8 cellular contexts compared by ENCODE assay signal in the genomic region with DNA sequence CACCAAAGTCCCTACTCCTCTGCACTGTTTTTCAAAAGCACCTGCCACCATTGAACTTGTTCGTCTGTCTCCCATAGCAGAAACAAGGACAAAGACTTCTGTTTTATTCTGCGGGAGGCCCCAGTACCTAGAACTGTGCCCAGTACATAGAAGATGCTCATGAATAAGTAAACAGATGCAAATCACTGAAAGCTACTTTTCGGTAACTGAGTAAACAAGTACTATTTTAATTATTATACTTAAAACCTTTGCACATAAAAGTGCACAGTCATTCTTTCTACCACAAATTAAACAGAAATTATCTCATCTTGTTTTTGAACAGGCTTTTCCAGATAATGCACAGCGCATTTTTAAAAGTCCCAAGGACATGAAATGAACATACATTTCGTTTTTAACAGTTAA. TPM values are rescaled to one million over a fixed set of nuclear protein-coding genes. Genes with fewer than 3 reads are reported as not detected.
DNase-seq lines count a peak whose midpoint lies in the region; ATAC-seq, FAIRE-seq and TF ChIP-seq lines count a peak whose summit lies in the region.

No MANE protein-coding gene starts in this region.

- no peak overlapping the region for H2BK15ac ChIP-seq in mesenchymal stem cell (ENCODE audit: low read depth, poor library complexity, severe bottlenecking)
- H2BK15ac ChIP-seq in mesendoderm (replicated peaks; ENCODE audit: low read depth), result no peak overlapping the region

- FAIRE-seq in K562 (lab: Jason Lieb, UNC), result no peak

- ATAC-seq in K562 (no peak), heart right ventricle (no peak)

- H3K36me3 ChIP-seq in KOPT-K1 (ENCODE audit: insufficient read depth, low read length) (peaks cover 43% of the 10 kb centered on the region), K562 (ENCODE audit: control insufficient read depth, insufficient read depth, low read length) (peaks cover 59% of the 10 kb centered on the region), mesenchymal stem cell (ENCODE audit: control insufficient read depth in 1 of 2, insufficient read depth in 2 of 2, low read depth in 1 of 2, low read length in 2 of 2) (peaks cover 6 to 8% of the 10 kb centered on the region in 2 experiments), heart right ventricle (peaks cover 0 to 5% (median 0%) of the 10 kb centered on the region in 9 donors), mesendoderm (ENCODE audit: control insufficient read depth, insufficient read depth, low read length) (peaks cover 2% of the 10 kb centered on the region)

- no peak for TF ChIP-seq RAD21 in K562 (CRISPR knock-in tag; conservative IDR thresholded peaks at IDR 0.05 in 1 of 2, IDR thresholded peaks at IDR 0.05 in 1 of 2)

- no peaks in the 10 kb centered on the region for H3K27me3 ChIP-seq in AG04450 (ENCODE audit: control insufficient read depth, insufficient read depth, low read length)
- H3K27me3 ChIP-seq in K562 (ENCODE audit: control insufficient read depth in 2 of 2, insufficient read depth in 2 of 2, low read length in 2 of 2), result no peaks in the 10 kb centered on the region
- no peaks in the 10 kb centered on the region for H3K27me3 ChIP-seq in mesenchymal stem cell (ENCODE audit: control insufficient read depth in 1 of 2, insufficient read depth in 1 of 2, low read length in 2 of 2)
- H3K27me3 ChIP-seq in heart right ventricle, result no peaks in the 10 kb centered on the region
- no peaks in the 10 kb centered on the region for H3K27me3 ChIP-seq in mesendoderm (ENCODE audit: insufficient read depth, low read length, poor library complexity)

- H3K14ac ChIP-seq in mesenchymal stem cell (ENCODE audit: low read length in 2 of 2), result no peak overlapping the region

- POLR2A ChIA-PET in AG04450 (lab: Yijun Ruan, JAX), result no interaction called here
- POLR2A ChIA-PET in K562 (lab: Yijun Ruan, JAX), result interaction anchor here (0.9 to 3.0 kb wide), 6 partner anchors 8 to 34 kb away, joined by 3 to 16 read pairs (median 6); no protein-coding TSS in a partner anchor

- H3K4me2 ChIP-seq in K562 (ENCODE audit: insufficient read depth, low read length) (peak overlapping the region; percentile 93), mesenchymal stem cell (ENCODE audit: low read length, poor library complexity, severe bottlenecking) (peak overlapping the region; percentile 79), mesendoderm (ENCODE audit: low read length) (no peak overlapping the region)

- WGBS in K562 (ENCODE audit: insufficient coverage, low coverage, missing lambda C conversion rate), result 6% methylated on average over 5 of the region's 5 CpGs
- 93% methylated on average over 5 of the region's 5 CpGs for WGBS in mesenchymal stem cell
- WGBS in heart right ventricle, 2 donors, result 56 to 61% methylated on average over 5 of the region's 5 CpGs
- WGBS in mesendoderm (ENCODE audit: extremely low coverage, insufficient coverage, low lambda C conversion rate), result no CpG with 5 or more reads among the region's 5 CpGs

- TF ChIP-seq CTCF in AG04450 (IDR thresholded peaks at IDR 0.05; ENCODE audit: low read depth, low read length), result no peak
- no peak for TF ChIP-seq CTCF in K562 (IDR thresholded peaks at IDR 0.05 in 2 of 3, conservative IDR thresholded peaks at IDR 0.05 in 1 of 3; ENCODE audit: insufficient read depth in 2 of 3, low read depth in 1 of 3, low read length in 3 of 3)
- no peak for TF ChIP-seq CTCF in heart right ventricle (IDR thresholded peaks at IDR 0.05)

- no peak overlapping the region for H3K18ac ChIP-seq in mesenchymal stem cell (ENCODE audit: low read depth in 1 of 2, low read length in 2 of 2)
- H3K18ac ChIP-seq in mesendoderm (ENCODE audit: low read length), result no peak overlapping the region

- TF ChIP-seq EP300 in K562 (IDR thresholded peaks at IDR 0.05; ENCODE audit: low read length), result no peak

- no peak overlapping the region for H2BK120ac ChIP-seq in mesenchymal stem cell (ENCODE audit: low read depth, low read length)
- H2BK120ac ChIP-seq in mesendoderm (ENCODE audit: low read depth, low read length), result no peak overlapping the region

- peaks cover 41% of the 10 kb centered on the region for H4K20me1 ChIP-seq in K562 (replicated peaks; ENCODE audit: control insufficient read depth, insufficient read depth, low read length)

- in situ Hi-C loops in K562 (cut with MboI), result no loop called here

- no peak overlapping the region for H4K91ac ChIP-seq in mesenchymal stem cell (ENCODE audit: low read length)

- no peak overlapping the region for H2BK12ac ChIP-seq in mesenchymal stem cell (ENCODE audit: low read length in 2 of 2)

- no peaks in the 10 kb centered on the region; the same call in 1 of the 2 replicates for H3K9me3 ChIP-seq in AG04450 (ENCODE audit: control insufficient read depth, insufficient read depth, low read length)
- no peaks in the 10 kb centered on the region for H3K9me3 ChIP-seq in KOPT-K1 (ENCODE audit: insufficient read depth, low read length, poor library complexity, severe bottlenecking)
- H3K9me3 ChIP-seq in K562 (replicated peaks; ENCODE audit: control insufficient read depth, insufficient read depth, low read depth, low read length), result no peaks in the 10 kb centered on the region
- no peaks in the 10 kb centered on the region for H3K9me3 ChIP-seq in mesenchymal stem cell (ENCODE audit: control insufficient read depth, low read length)
- H3K9me3 ChIP-seq in heart right ventricle, result no peaks in the 10 kb centered on the region

- H2AK5ac ChIP-seq in mesenchymal stem cell (ENCODE audit: low read length, severe bottlenecking) (no peak overlapping the region), mesendoderm (ENCODE audit: low read length) (no peak overlapping the region)

- H3K9ac ChIP-seq in K562 (ENCODE audit: insufficient read depth in 1 of 2, low read depth in 2 of 2, low read length in 2 of 2) (peak overlapping the region in 1 of 2 experiments; percentile 78; a peak in 2 of 4 replicates), mesenchymal stem cell (ENCODE audit: low read length) (peak overlapping the region; percentile 96), mesendoderm (ENCODE audit: low read length) (no peak overlapping the region)

- H3K56ac ChIP-seq in mesendoderm (ENCODE audit: low read length), result no peak overlapping the region

- H3K4me3 ChIP-seq in AG04450 (ENCODE audit: low read depth, low read length) (peak overlapping the region; percentile 91; the same call in 1 of the 2 replicates), K562 (peak overlapping the region; percentile 52), mesenchymal stem cell (ENCODE audit: insufficient read depth in 1 of 2, low read depth in 1 of 2, low read length in 2 of 2) (peak overlapping the region in 1 of 2 experiments; percentile 95), heart right ventricle (peak overlapping the region in 4 of 10 donors; percentile 0 to 98 (median 41)), mesendoderm (ENCODE audit: low read length) (no peak overlapping the region)

- H3K79me1 ChIP-seq in mesenchymal stem cell (replicated peaks; ENCODE audit: low read length, poor library complexity, severe bottlenecking) (peaks cover 2% of the 10 kb centered on the region), mesendoderm (ENCODE audit: low read length) (peaks cover 3% of the 10 kb centered on the region)

- intact Hi-C loops in K562 (cut with micrococcal nuclease) (no loop called here), heart right ventricle (cut with DNase I) (no loop called here)

- BruUV-seq in K562 (replicated peaks; lab: Mats Ljungman, UMichigan), result no TSS peak

- peaks cover 7 to 14% of the 10 kb centered on the region in 2 experiments; a peak in 4 of 5 replicates for H3K4me1 ChIP-seq in K562 (replicated peaks in 1 of 2; ENCODE audit: control insufficient read depth in 2 of 2, insufficient read depth in 2 of 2, low read length in 2 of 2)
- peaks cover 3% of the 10 kb centered on the region for H3K4me1 ChIP-seq in mesenchymal stem cell (ENCODE audit: control insufficient read depth, insufficient read depth, low read depth, low read length)
- peaks cover 12 to 60% (median 53%) of the 10 kb centered on the region in 9 donors for H3K4me1 ChIP-seq in heart right ventricle
- H3K4me1 ChIP-seq in mesendoderm (ENCODE audit: control insufficient read depth, low read depth, low read length), result peaks cover 3% of the 10 kb centered on the region

- H3K79me2 ChIP-seq in K562 (ENCODE audit: control insufficient read depth, insufficient read depth, low read length) (peaks cover 92% of the 10 kb centered on the region), mesendoderm (ENCODE audit: control insufficient read depth, insufficient read depth, low read length) (peaks cover 79% of the 10 kb centered on the region)

- TF ChIP-seq POLR2A in K562 (conservative IDR thresholded peaks at IDR 0.05), result no peak

- H3K23ac ChIP-seq in mesenchymal stem cell (ENCODE audit: low read length in 2 of 2), result no peak overlapping the region
- no peak overlapping the region for H3K23ac ChIP-seq in mesendoderm (ENCODE audit: low read length)

- CTCF ChIA-PET in AG04450 (lab: Charles Lee), result interaction anchor here (1.1 kb wide), 1 partner anchor 13 kb away, joined by 3 read pairs; no protein-coding TSS in a partner anchor
- CTCF ChIA-PET in K562 (lab: Yijun Ruan, JAX; ENCODE audit: low intra/inter-chr PET ratio), result no interaction called here

- H2AFZ ChIP-seq in K562 (ENCODE audit: low read depth, low read length) (no peak overlapping the region), mesenchymal stem cell (ENCODE audit: low read depth, low read length) (no peak overlapping the region)

- H3K4ac ChIP-seq in mesenchymal stem cell (ENCODE audit: low read depth in 1 of 2, low read length in 2 of 2), result no peak overlapping the region
- no peak overlapping the region for H3K4ac ChIP-seq in mesendoderm (ENCODE audit: low read depth, low read length)

- H4K8ac ChIP-seq in mesenchymal stem cell (ENCODE audit: low read length), result no peak overlapping the region
- no peak overlapping the region for H4K8ac ChIP-seq in mesendoderm (ENCODE audit: low read depth, low read length)

- no peak overlapping the region for H4K5ac ChIP-seq in mesendoderm (ENCODE audit: low read length)

- H3K27ac ChIP-seq in AG04450 (ENCODE audit: low read depth, low read length) (no peak overlapping the region), KOPT-K1 (ENCODE audit: low read depth, low read length, poor library complexity, severe bottlenecking) (peak overlapping the region; percentile 86), K562 (ENCODE audit: extremely low read depth, low read depth, low read length) (peak overlapping the region; percentile 61), mesenchymal stem cell (ENCODE audit: low read length, poor library complexity, severe bottlenecking) (peak overlapping the region; percentile 69), heart right ventricle (peak overlapping the region in 4 of 10 donors; percentile 4 to 96 (median 11)), mesendoderm (ENCODE audit: low read depth, low read length) (no peak overlapping the region)

- DNase-seq in AG04450 (ENCODE audit: low read depth, low spot score) (no peak), K562 (ENCODE audit: extremely low read depth in 1 of 4, low spot score in 3 of 4) (no peak), mesenchymal stem cell (no peak), HuH-7 (ENCODE audit: low spot score) (no peak), heart right ventricle (no peak), mesendoderm (no peak), activated gamma-delta T cell (lab: John Stamatoyannopoulos, UW) (no peak)

- H2BK5ac ChIP-seq in mesenchymal stem cell (ENCODE audit: low read depth, low read length, poor library complexity, severe bottlenecking), result no peak overlapping the region
- no peak overlapping the region for H2BK5ac ChIP-seq in mesendoderm (ENCODE audit: low read length)

- H3K9me1 ChIP-seq in K562 (ENCODE audit: control insufficient read depth, insufficient read depth, low read length), result peaks cover 2% of the 10 kb centered on the region

RNA-seq across cellular contexts. Expression of gene NAP1L4, which starts 3.8 kb away (rescaled TPM):
- 88.5 and 107 TPM in 2 replicates for polyA plus RNA-seq in AG04450 (2011; rRNA removed)
- polyA minus RNA-seq in AG04450 (2011; rRNA and poly(A)+ RNA removed), result 49.5 and 56.6 TPM in 2 replicates
- total RNA-seq in K562 (2011; cell fraction: chromatin; rRNA removed; ENCODE audit: low replicate concordance), result 200 and 559 TPM in 2 replicates
- 89.9 and 105 TPM in 2 replicates for total RNA-seq in K562 (2011; cell fraction: nucleolus; rRNA removed)
- 185 and 193 TPM in 2 replicates for total RNA-seq in K562 (2011; cell fraction: nucleoplasm; rRNA removed)
- 217 and 237 TPM in 2 replicates for total RNA-seq in K562 (2014; rRNA removed)
- 179 and 210 TPM in 2 replicates for total RNA-seq in K562 (2014; rRNA removed; fragmentation: Illumina TruSeq; extraction: Trizol)
- total RNA-seq in K562 (2015; rRNA removed; fragmentation: Illumina TruSeq; extraction: Trizol), result 145 and 153 TPM in 2 replicates
- 167 and 180 TPM in 2 replicates for total RNA-seq in K562 (2021)
- 145 and 176 TPM in 2 replicates for polyA plus RNA-seq in K562 (2011; rRNA removed)
- polyA plus RNA-seq in K562 (2011; cell fraction: cytosol; rRNA removed), result 72.7 and 90.0 TPM in 2 replicates
- polyA plus RNA-seq in K562 (2011; cell fraction: nucleus; rRNA removed), result 166 and 223 TPM in 2 replicates
- 103 and 135 TPM in 2 replicates for polyA plus RNA-seq in K562 (2012)
- 154 and 184 TPM in 2 replicates for polyA plus RNA-seq in K562 (2014; fragmentation: Illumina TruSeq; extraction: Trizol)
- polyA plus RNA-seq in K562 (2014; fragmentation: Nextera tagmentation; extraction: Ambion mirVana), result 10 to 100 TPM; 34.1 to 50.7 TPM
- polyA plus RNA-seq in K562 (2014; rRNA removed), result 221 and 244 TPM in 2 replicates
- 207 and 232 TPM in 2 replicates for polyA minus RNA-seq in K562 (2011; rRNA and poly(A)+ RNA removed)
- 66.1 and 67.2 TPM in 2 replicates for polyA minus RNA-seq in K562 (2011; cell fraction: cytosol; rRNA and poly(A)+ RNA removed)
- polyA minus RNA-seq in K562 (2011; cell fraction: nucleus; rRNA and poly(A)+ RNA removed), result 76.3 and 166 TPM in 2 replicates
- 67.4 TPM for polyA plus RNA-seq in mesenchymal stem cell (2013, experiment 1 of 2)
- polyA plus RNA-seq in mesenchymal stem cell (2013, experiment 2 of 2), result 68.8 TPM
- total RNA-seq in heart right ventricle, result 100 to 1,000 TPM; 167 to 233 (median 191) TPM
- 100 to 1,000 TPM in 1 of 2 donors, 10 to 100 TPM in 1; 98.5 to 102 TPM for polyA plus RNA-seq in heart right ventricle
- 166 TPM for polyA plus RNA-seq in mesendoderm (2013, experiment 1 of 2)
- 172 TPM for polyA plus RNA-seq in mesendoderm (2013, experiment 2 of 2)

RNA-seq across cellular contexts. Expression of gene PHLDA2, which starts 59.1 kb away (rescaled TPM):
- 9.6 and 14.4 TPM in 2 replicates for polyA plus RNA-seq in AG04450 (2011; rRNA removed)
- 3.2 and 3.6 TPM in 2 replicates for polyA minus RNA-seq in AG04450 (2011; rRNA and poly(A)+ RNA removed)
- 3.2 and 7.8 TPM in 2 replicates for total RNA-seq in K562 (2011; cell fraction: chromatin; rRNA removed; ENCODE audit: low replicate concordance)
- 13.6 and 14.7 TPM in 2 replicates for total RNA-seq in K562 (2011; cell fraction: nucleolus; rRNA removed)
- 5.4 and 5.7 TPM in 2 replicates for total RNA-seq in K562 (2011; cell fraction: nucleoplasm; rRNA removed)
- total RNA-seq in K562 (2014; rRNA removed), result 14.8 and 26.2 TPM in 2 replicates
- 0.70 and 0.76 TPM in 2 replicates for total RNA-seq in K562 (2014; rRNA removed; fragmentation: Illumina TruSeq; extraction: Trizol)
- 5.7 and 6.3 TPM in 2 replicates for total RNA-seq in K562 (2015; rRNA removed; fragmentation: Illumina TruSeq; extraction: Trizol)
- total RNA-seq in K562 (2021), result 42.4 and 43.2 TPM in 2 replicates
- polyA plus RNA-seq in K562 (2011; rRNA removed), result 4.7 and 4.9 TPM in 2 replicates
- 19.3 and 101 TPM in 2 replicates for polyA plus RNA-seq in K562 (2011; cell fraction: cytosol; rRNA removed)
- 10.5 and 21.0 TPM in 2 replicates for polyA plus RNA-seq in K562 (2011; cell fraction: nucleus; rRNA removed)
- polyA plus RNA-seq in K562 (2012), result 26.8 and 31.0 TPM in 2 replicates
- 4.0 and 24.8 TPM in 2 replicates for polyA plus RNA-seq in K562 (2014; fragmentation: Illumina TruSeq; extraction: Trizol)
- polyA plus RNA-seq in K562 (2014; fragmentation: Nextera tagmentation; extraction: Ambion mirVana), result under 1 TPM; 0.43 to 0.87 TPM
- 33.6 and 37.8 TPM in 2 replicates for polyA plus RNA-seq in K562 (2014; rRNA removed)
- 0.84 and 1.1 TPM in 2 replicates for polyA minus RNA-seq in K562 (2011; rRNA and poly(A)+ RNA removed)
- polyA minus RNA-seq in K562 (2011; cell fraction: cytosol; rRNA and poly(A)+ RNA removed), result 14.8 and 27.2 TPM in 2 replicates
- polyA minus RNA-seq in K562 (2011; cell fraction: nucleus; rRNA and poly(A)+ RNA removed), result 11.8 and 14.1 TPM in 2 replicates
- polyA plus RNA-seq in mesenchymal stem cell (2013, experiment 1 of 2), result 272 TPM
- 276 TPM for polyA plus RNA-seq in mesenchymal stem cell (2013, experiment 2 of 2)
- 1 to 10 TPM in 3 of 10 donors, under 1 TPM in 6, not detected in 1; 0.39 to 2.8 (median 0.80) TPM for total RNA-seq in heart right ventricle
- 10 to 100 TPM in 1 of 2 donors, 1 to 10 TPM in 1; 1.6 to 14.2 TPM for polyA plus RNA-seq in heart right ventricle
- polyA plus RNA-seq in mesendoderm (2013, experiment 1 of 2), result 18.5 TPM
- polyA plus RNA-seq in mesendoderm (2013, experiment 2 of 2), result 18.7 TPM

Comparison
In these comparisons a context has a peak if more than half of its experiments do, and no peak if none do; other contexts are left out.
1. H3K27ac ChIP-seq: peak in KOPT-K1 (single experiment), K562 (single experiment) and mesenchymal stem cell (single experiment); none in AG04450 (single experiment) and mesendoderm (single experiment).